ENCODE assay signal across 7 cellular contexts in the genomic region with DNA sequence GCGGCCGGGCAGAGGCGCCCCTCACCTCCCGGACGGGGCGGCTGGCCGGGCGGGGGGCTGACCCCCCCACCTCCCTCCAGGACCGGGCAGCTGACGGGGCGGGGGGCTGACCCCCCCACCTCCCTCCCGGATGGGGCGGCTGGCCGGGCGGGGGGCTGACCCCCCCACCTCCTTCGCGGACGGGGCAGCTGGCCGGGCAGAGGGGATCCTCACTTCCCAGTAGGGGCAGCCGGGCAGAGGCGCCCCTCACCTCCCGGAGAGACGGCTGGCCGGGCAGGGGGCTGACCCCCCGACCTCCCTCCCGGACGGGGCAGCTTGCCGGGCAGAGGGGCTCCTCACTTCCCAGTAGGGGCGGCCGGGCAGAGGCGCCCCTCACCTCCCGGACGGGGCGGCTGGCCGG. TPM values are rescaled to one million over a fixed set of nuclear protein-coding genes. Genes with fewer than 3 reads are reported as not detected.
"Had no signal": no experiment of that assay in that cellular context is flagged by ENCODE, and none has a peak within 500 bp of the region (broad histone marks: within the 10 kb centered on the region; RNA-seq: fewer than 3 reads in every experiment).

No MANE protein-coding gene starts in this region.

RNA-seq across cellular contexts. Expression of gene GJA8, which starts 46.9 kb away (rescaled TPM):
- total RNA-seq: GM23248, GM23338, H1, H4, H7, H9, HFFc6 had no signal
- polyA plus RNA-seq: GM23248, GM23338, H1 had no signal
